In the genomic region with DNA sequence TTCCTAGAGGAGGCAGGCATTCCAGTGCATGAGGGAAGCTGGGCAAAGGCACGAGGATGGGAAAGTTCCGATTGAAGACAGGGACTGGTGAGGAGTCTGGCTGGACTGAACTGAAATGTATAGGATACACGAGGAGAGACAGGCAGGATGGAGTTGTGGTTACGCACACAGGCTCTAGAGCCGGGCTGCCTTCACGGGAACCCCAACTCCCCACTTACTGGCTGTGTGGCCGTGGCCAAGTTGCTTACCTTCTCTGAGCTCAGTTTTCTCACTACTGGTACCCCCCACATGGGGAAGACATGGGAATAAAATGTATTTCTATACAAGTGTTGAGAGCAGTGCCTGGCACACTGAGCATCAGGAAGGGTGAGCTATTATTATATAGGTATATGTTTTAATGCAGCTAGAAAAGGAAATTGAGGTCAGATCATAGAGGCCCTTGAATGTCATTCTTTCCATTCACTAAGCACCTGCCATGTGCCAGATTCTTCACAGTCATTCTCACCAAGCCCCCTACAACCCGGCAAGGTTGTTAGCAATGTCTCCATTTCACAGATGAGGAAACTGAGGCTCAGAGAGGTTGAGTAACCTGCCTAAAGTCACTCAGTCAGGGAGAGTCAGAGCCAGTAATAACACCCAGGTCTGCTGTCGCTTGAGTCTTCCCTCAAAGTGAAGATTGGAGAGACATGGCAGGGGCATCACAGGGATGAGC, we compare ENCODE assay signal across 2 cellular contexts.
TF ChIP-seq lines count a peak whose summit lies in the region.

No MANE protein-coding gene starts in this region.

TF ChIP-seq in A549, 52 proteins besides CTCF, POLR2A, EP300 and RAD21:
- TF ChIP-seq CBX2 (IDR thresholded peaks at IDR 0.05; ENCODE audit: borderline replicate concordance, low read depth): no peak
- no peak; the same call in 2 of the 3 replicates for TF ChIP-seq SMC3 (IDR thresholded peaks at IDR 0.05)
- TF ChIP-seq CHD2 (IDR thresholded peaks at IDR 0.05; ENCODE audit: low read length, partially characterized antibody): no peak
- TF ChIP-seq JUN (IDR thresholded peaks at IDR 0.05): peak; percentile 7 to 45; a peak in 1 of 5 replicates
- TF ChIP-seq, protein P1, sequence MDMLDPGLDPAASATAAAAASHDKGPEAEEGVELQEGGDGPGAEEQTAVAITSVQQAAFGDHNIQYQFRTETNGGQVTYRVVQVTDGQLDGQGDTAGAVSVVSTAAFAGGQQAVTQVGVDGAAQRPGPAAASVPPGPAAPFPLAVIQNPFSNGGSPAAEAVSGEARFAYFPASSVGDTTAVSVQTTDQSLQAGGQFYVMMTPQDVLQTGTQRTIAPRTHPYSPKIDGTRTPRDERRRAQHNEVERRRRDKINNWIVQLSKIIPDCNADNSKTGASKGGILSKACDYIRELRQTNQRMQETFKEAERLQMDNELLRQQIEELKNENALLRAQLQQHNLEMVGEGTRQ (IDR thresholded peaks at IDR 0.05): no peak
- TF ChIP-seq POLR2AphosphoS2 (conservative IDR thresholded peaks at IDR 0.05; ENCODE audit: low read length): no peak
- peak; percentile 87 for TF ChIP-seq KDM1A (IDR thresholded peaks at IDR 0.05; ENCODE audit: low read depth)
- no peak for TF ChIP-seq NFE2L2 (conservative IDR thresholded peaks at IDR 0.05; ENCODE audit: low read length)
- no peak for TF ChIP-seq MYC (IDR thresholded peaks at IDR 0.05; ENCODE audit: borderline replicate concordance, low read length)
- TF ChIP-seq ZFP36 (IDR thresholded peaks at IDR 0.05; ENCODE audit: borderline replicate concordance, partially characterized antibody): peak; percentile 9

TF ChIP-seq in K562, 482 proteins besides CTCF, POLR2A, EP300 and RAD21:
- TF ChIP-seq, protein P2, sequence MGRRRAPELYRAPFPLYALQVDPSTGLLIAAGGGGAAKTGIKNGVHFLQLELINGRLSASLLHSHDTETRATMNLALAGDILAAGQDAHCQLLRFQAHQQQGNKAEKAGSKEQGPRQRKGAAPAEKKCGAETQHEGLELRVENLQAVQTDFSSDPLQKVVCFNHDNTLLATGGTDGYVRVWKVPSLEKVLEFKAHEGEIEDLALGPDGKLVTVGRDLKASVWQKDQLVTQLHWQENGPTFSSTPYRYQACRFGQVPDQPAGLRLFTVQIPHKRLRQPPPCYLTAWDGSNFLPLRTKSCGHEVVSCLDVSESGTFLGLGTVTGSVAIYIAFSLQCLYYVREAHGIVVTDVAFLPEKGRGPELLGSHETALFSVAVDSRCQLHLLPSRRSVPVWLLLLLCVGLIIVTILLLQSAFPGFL (CRISPR knock-in tag; IDR thresholded peaks at IDR 0.05): no peak
- TF ChIP-seq NCOA1 (IDR thresholded peaks at IDR 0.05; ENCODE audit: low read depth) (no peak), SNIP1 (IDR thresholded peaks at IDR 0.05; ENCODE audit: low read depth) (no peak), ZSCAN32 (CRISPR knock-in tag; IDR thresholded peaks at IDR 0.05) (no peak), SAFB (IDR thresholded peaks at IDR 0.05; ENCODE audit: borderline replicate concordance, low read depth, low read length) (no peak), SETDB1 (IDR thresholded peaks at IDR 0.05; ENCODE audit: low read length) (no peak), ZFPM2 (CRISPR knock-in tag; IDR thresholded peaks at IDR 0.05) (no peak), SREBF2 (CRISPR knock-in tag; IDR thresholded peaks at IDR 0.05) (no peak), TAF15 (IDR thresholded peaks at IDR 0.05; ENCODE audit: low read depth, low read length) (no peak), DPF2 (IDR thresholded peaks at IDR 0.05) (no peak), BRD9 (IDR thresholded peaks at IDR 0.05; ENCODE audit: low read depth, partially characterized antibody) (peak; percentile 53), RBM25 (IDR thresholded peaks at IDR 0.05; ENCODE audit: low read depth, low read length, severe bottlenecking) (peak; percentile 64), PHF8 (IDR thresholded peaks at IDR 0.05; ENCODE audit: borderline replicate concordance, low read length) (no peak), SMARCA5 (IDR thresholded peaks at IDR 0.05) (peak; percentile 31; the same call in 1 of the 2 replicates), XRCC5 (IDR thresholded peaks at IDR 0.05; ENCODE audit: low read depth, low read length) (no peak), KDM1A (IDR thresholded peaks at IDR 0.05) (peak; percentile 34 to 56; a peak in 1 of 4 replicates), CTBP1 (IDR thresholded peaks at IDR 0.05; ENCODE audit: borderline replicate concordance) (no peak), WHSC1 (IDR thresholded peaks at IDR 0.05; ENCODE audit: low read length) (no peak), ZNF140 (CRISPR knock-in tag; IDR thresholded peaks at IDR 0.05) (no peak), PML (IDR thresholded peaks at IDR 0.05; ENCODE audit: low read length) (no peak), SIX5 (IDR thresholded peaks at IDR 0.05; ENCODE audit: borderline replicate concordance in 1 of 2, insufficient read depth in 1 of 2, low read depth in 1 of 2, low read length in 2 of 2) (no peak), RCOR1 (IDR thresholded peaks at IDR 0.05; ENCODE audit: borderline replicate concordance in 1 of 2, low read depth in 2 of 2, low read length in 2 of 2) (0 out of 4 replicates have a peak, but pooled peaks of 1 of the 2 experiments have one; percentile 2), SIN3B (IDR thresholded peaks at IDR 0.05; ENCODE audit: low read depth) (no peak), ETV5 (CRISPR knock-in tag; IDR thresholded peaks at IDR 0.05; ENCODE audit: low read depth) (no peak), BCOR (IDR thresholded peaks at IDR 0.05) (peak; percentile 86), ZNF764 (CRISPR knock-in tag; IDR thresholded peaks at IDR 0.05; ENCODE audit: low read depth) (no peak), CBX8 (IDR thresholded peaks at IDR 0.05; ENCODE audit: borderline replicate concordance, extremely low read depth, low read depth, low read length, poor library complexity, severe bottlenecking) (no peak), ZBED1 (IDR thresholded peaks at IDR 0.05) (no peak), E2F3 (CRISPR knock-in tag; IDR thresholded peaks at IDR 0.05) (no peak), EP400 (IDR thresholded peaks at IDR 0.05) (no peak), TCF7 (IDR thresholded peaks at IDR 0.05; ENCODE audit: borderline replicate concordance) (no peak), GTF2F1 (IDR thresholded peaks at IDR 0.05; ENCODE audit: low read depth, low read length) (no peak), SIRT6 (IDR thresholded peaks at IDR 0.05; ENCODE audit: low read depth, low read length) (no peak), KAT8 (IDR thresholded peaks at IDR 0.05; ENCODE audit: low read depth) (no peak), RUNX1 (IDR thresholded peaks at IDR 0.05; ENCODE audit: low read depth) (no peak)
- TF ChIP-seq, protein P3, sequence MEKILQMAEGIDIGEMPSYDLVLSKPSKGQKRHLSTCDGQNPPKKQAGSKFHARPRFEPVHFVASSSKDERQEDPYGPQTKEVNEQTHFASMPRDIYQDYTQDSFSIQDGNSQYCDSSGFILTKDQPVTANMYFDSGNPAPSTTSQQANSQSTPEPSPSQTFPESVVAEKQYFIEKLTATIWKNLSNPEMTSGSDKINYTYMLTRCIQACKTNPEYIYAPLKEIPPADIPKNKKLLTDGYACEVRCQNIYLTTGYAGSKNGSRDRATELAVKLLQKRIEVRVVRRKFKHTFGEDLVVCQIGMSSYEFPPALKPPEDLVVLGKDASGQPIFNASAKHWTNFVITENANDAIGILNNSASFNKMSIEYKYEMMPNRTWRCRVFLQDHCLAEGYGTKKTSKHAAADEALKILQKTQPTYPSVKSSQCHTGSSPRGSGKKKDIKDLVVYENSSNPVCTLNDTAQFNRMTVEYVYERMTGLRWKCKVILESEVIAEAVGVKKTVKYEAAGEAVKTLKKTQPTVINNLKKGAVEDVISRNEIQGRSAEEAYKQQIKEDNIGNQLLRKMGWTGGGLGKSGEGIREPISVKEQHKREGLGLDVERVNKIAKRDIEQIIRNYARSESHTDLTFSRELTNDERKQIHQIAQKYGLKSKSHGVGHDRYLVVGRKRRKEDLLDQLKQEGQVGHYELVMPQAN (IDR thresholded peaks at IDR 0.05; ENCODE audit: borderline replicate concordance): no peak
- TF ChIP-seq, protein P4, sequence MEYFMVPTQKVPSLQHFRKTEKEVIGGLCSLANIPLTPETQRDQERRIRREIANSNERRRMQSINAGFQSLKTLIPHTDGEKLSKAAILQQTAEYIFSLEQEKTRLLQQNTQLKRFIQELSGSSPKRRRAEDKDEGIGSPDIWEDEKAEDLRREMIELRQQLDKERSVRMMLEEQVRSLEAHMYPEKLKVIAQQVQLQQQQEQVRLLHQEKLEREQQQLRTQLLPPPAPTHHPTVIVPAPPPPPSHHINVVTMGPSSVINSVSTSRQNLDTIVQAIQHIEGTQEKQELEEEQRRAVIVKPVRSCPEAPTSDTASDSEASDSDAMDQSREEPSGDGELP (CRISPR knock-in tag; IDR thresholded peaks at IDR 0.05; ENCODE audit: borderline replicate concordance): no peak
- TF ChIP-seq, protein P5, sequence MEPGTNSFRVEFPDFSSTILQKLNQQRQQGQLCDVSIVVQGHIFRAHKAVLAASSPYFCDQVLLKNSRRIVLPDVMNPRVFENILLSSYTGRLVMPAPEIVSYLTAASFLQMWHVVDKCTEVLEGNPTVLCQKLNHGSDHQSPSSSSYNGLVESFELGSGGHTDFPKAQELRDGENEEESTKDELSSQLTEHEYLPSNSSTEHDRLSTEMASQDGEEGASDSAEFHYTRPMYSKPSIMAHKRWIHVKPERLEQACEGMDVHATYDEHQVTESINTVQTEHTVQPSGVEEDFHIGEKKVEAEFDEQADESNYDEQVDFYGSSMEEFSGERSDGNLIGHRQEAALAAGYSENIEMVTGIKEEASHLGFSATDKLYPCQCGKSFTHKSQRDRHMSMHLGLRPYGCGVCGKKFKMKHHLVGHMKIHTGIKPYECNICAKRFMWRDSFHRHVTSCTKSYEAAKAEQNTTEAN (CRISPR knock-in tag; IDR thresholded peaks at IDR 0.05): no peak
- TF ChIP-seq, protein P6, sequence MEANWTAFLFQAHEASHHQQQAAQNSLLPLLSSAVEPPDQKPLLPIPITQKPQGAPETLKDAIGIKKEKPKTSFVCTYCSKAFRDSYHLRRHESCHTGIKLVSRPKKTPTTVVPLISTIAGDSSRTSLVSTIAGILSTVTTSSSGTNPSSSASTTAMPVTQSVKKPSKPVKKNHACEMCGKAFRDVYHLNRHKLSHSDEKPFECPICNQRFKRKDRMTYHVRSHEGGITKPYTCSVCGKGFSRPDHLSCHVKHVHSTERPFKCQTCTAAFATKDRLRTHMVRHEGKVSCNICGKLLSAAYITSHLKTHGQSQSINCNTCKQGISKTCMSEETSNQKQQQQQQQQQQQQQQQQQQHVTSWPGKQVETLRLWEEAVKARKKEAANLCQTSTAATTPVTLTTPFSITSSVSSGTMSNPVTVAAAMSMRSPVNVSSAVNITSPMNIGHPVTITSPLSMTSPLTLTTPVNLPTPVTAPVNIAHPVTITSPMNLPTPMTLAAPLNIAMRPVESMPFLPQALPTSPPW (CRISPR knock-in tag; IDR thresholded peaks at IDR 0.05): no peak
